35 cellular contexts compared by ENCODE assay signal in the genomic region with DNA sequence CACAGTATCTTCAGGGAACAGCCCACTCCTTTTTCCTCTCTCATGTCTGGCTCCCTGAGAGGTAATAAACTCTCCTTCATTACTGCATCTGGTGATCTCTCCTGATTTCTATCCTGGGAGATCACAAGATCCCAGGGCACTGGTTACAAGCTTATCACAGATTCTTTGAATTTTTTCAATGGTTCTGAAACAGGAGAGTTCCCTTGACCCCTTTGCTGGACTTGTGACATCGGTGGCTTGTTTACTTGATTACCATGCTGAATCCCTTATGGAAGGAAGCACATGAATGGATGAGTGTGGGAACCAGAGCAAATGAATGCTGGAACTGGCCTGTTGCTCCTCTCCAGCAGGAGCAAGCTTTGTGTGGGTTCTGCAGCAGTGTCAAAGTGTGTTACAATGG.
"Had no signal": no experiment of that assay in that cellular context is flagged by ENCODE, and none has a peak within 500 bp of the region (broad histone marks: within the 10 kb centered on the region; RNA-seq: fewer than 3 reads in every experiment).

No MANE protein-coding gene starts in this region.

- DNase-seq: activated CD4-positive, alpha-beta memory T cell treated with anti-CD3 and anti-CD28 coated beads for 36 hours; activated CD4-positive, alpha-beta T cell treated with anti-CD3 and anti-CD28 coated beads for 1 hour; activated CD4-positive, alpha-beta T cell treated with anti-CD3 and anti-CD28 coated beads for 36 hours; activated CD4-positive, alpha-beta T cell treated with anti-CD3 and anti-CD28 coated beads for 48 hours; activated CD4-positive, alpha-beta T cell treated with anti-CD3 and anti-CD28 coated beads, Interleukin-2, amount 10 ng/mL, durations not matched to agents 7 days and 5 days; activated CD4-positive, CD25-positive, alpha-beta regulatory T cell; activated CD8-positive, alpha-beta memory T cell treated with anti-CD3 and anti-CD28 coated beads, Interleukin-2, amount 50 U/mL, for 48 hours; activated CD8-positive, alpha-beta T cell treated with anti-CD3 and anti-CD28 coated beads for 36 hours; activated effector memory CD4-positive, alpha-beta T cell treated with Interleukin-2 at 50 U/mL for 16 hours; activated gamma-delta T cell; activated naive CD4-positive, alpha-beta T cell treated with anti-CD3 and anti-CD28 coated beads, Interleukin-2, amount 10 ng/mL, durations not matched to agents 7 days and 5 days; activated naive CD4-positive, alpha-beta T cell treated with Interleukin-2 at 50 U/mL for 16 hours; activated naive CD8-positive, alpha-beta T cell treated with anti-CD3 and anti-CD28 coated beads, Interleukin-2, amount 10 ng/mL, durations not matched to agents 7 days and 5 days; activated naive CD8-positive, alpha-beta T cell treated with anti-CD3 and anti-CD28 coated beads, Interleukin-2, amount 50 U/mL, for 24 hours; activated T-cell treated with anti-CD3 and anti-CD28 coated beads, Interleukin-2, amount 50 U/mL, for 24 hours; activated T-cell treated with anti-CD3 and anti-CD28 coated beads, Interleukin-2, amount 50 U/mL, for 48 hours; amygdala; anterior cingulate cortex; caudate nucleus; cerebellar nuclear complex; T-helper 1 cell; T-helper 2 cell; T-helper 9 cell; WERI-Rb-1 had no signal

- H3K27ac ChIP-seq: ascending aorta, cardiac muscle cell, WERI-Rb-1 had no signal

- H3K4me1 Mint-ChIP-seq: activated CD4-positive, alpha-beta T cell treated with anti-CD3 and anti-CD28 coated beads for 36 hours; activated CD4-positive, alpha-beta T cell treated with anti-CD3 and anti-CD28 coated beads, Interleukin-2, amount 10 ng/mL, durations not matched to agents 7 days and 5 days; activated naive CD4-positive, alpha-beta T cell treated with anti-CD3 and anti-CD28 coated beads, Interleukin-2, amount 10 ng/mL, durations not matched to agents 7 days and 5 days; activated naive CD4-positive, alpha-beta T cell treated with anti-CD3 and anti-CD28 coated beads, Interleukin-2, amount 50 U/mL, for 24 hours; activated naive CD8-positive, alpha-beta T cell treated with anti-CD3 and anti-CD28 coated beads, Interleukin-2, amount 10 ng/mL, durations not matched to agents 7 days and 5 days; activated naive CD8-positive, alpha-beta T cell treated with anti-CD3 and anti-CD28 coated beads, Interleukin-2, amount 50 U/mL, for 24 hours; central memory CD8-positive, alpha-beta T cell had no signal

- H3K27me3 ChIP-seq: ascending aorta, cardiac muscle cell had no signal

- H3K27me3 Mint-ChIP-seq: activated CD4-positive, alpha-beta T cell treated with anti-CD3 and anti-CD28 coated beads for 36 hours; activated CD4-positive, alpha-beta T cell treated with anti-CD3 and anti-CD28 coated beads, Interleukin-2, amount 10 ng/mL, durations not matched to agents 7 days and 5 days; activated CD8-positive, alpha-beta T cell treated with anti-CD3 and anti-CD28 coated beads for 36 hours; activated naive CD4-positive, alpha-beta T cell treated with anti-CD3 and anti-CD28 coated beads, Interleukin-2, amount 10 ng/mL, durations not matched to agents 7 days and 5 days; activated naive CD4-positive, alpha-beta T cell treated with anti-CD3 and anti-CD28 coated beads, Interleukin-2, amount 50 U/mL, for 24 hours; activated naive CD8-positive, alpha-beta T cell treated with anti-CD3 and anti-CD28 coated beads, Interleukin-2, amount 50 U/mL, for 24 hours; brain had no signal

- H3K4me3 Mint-ChIP-seq: activated CD4-positive, alpha-beta memory T cell treated with anti-CD3 and anti-CD28 coated beads for 36 hours; activated CD4-positive, alpha-beta T cell treated with anti-CD3 and anti-CD28 coated beads for 36 hours; activated CD4-positive, alpha-beta T cell treated with anti-CD3 and anti-CD28 coated beads, Interleukin-2, amount 10 ng/mL, durations not matched to agents 7 days and 5 days; activated CD8-positive, alpha-beta T cell treated with anti-CD3 and anti-CD28 coated beads for 36 hours; activated naive CD4-positive, alpha-beta T cell treated with anti-CD3 and anti-CD28 coated beads, Interleukin-2, amount 10 ng/mL, durations not matched to agents 7 days and 5 days; activated naive CD4-positive, alpha-beta T cell treated with anti-CD3 and anti-CD28 coated beads, Interleukin-2, amount 50 U/mL, for 24 hours; activated naive CD8-positive, alpha-beta T cell; activated naive CD8-positive, alpha-beta T cell treated with anti-CD3 and anti-CD28 coated beads, Interleukin-2, amount 10 ng/mL, durations not matched to agents 7 days and 5 days; activated naive CD8-positive, alpha-beta T cell treated with anti-CD3 and anti-CD28 coated beads, Interleukin-2, amount 50 U/mL, for 24 hours; activated T-cell treated with anti-CD3 and anti-CD28 coated beads, Interleukin-2, amount 50 U/mL, for 24 hours; brain; central memory CD8-positive, alpha-beta T cell; T-helper 1 cell treated with Interleukin-12 subunit alpha and Interleukin-12 subunit beta and Interleukin-4 antibody, amounts not matched to agents 30 μg/mL and 1 μg/mL, for 36 hours; T-helper 2 cell treated with Interferon-gamma antibody and Interleukin-4, amounts not matched to agents 5 μg/mL and 100 μg/mL, for 36 hours; WTC11 had no signal

- H3K9me3 Mint-ChIP-seq: activated CD4-positive, alpha-beta memory T cell treated with anti-CD3 and anti-CD28 coated beads for 36 hours; activated CD4-positive, alpha-beta T cell treated with anti-CD3 and anti-CD28 coated beads, Interleukin-2, amount 10 ng/mL, durations not matched to agents 7 days and 5 days; activated CD8-positive, alpha-beta T cell treated with anti-CD3 and anti-CD28 coated beads for 36 hours; activated naive CD4-positive, alpha-beta T cell treated with anti-CD3 and anti-CD28 coated beads, Interleukin-2, amount 10 ng/mL, durations not matched to agents 7 days and 5 days; activated naive CD4-positive, alpha-beta T cell treated with anti-CD3 and anti-CD28 coated beads, Interleukin-2, amount 50 U/mL, for 24 hours; activated naive CD8-positive, alpha-beta T cell treated with anti-CD3 and anti-CD28 coated beads, Interleukin-2, amount 10 ng/mL, durations not matched to agents 7 days and 5 days; activated naive CD8-positive, alpha-beta T cell treated with anti-CD3 and anti-CD28 coated beads, Interleukin-2, amount 50 U/mL, for 24 hours; activated T-cell treated with anti-CD3 and anti-CD28 coated beads, Interleukin-2, amount 50 U/mL, for 24 hours; activated T-helper 2 cell treated with anti-CD3 and anti-CD28 coated beads, Interferon-gamma antibody, Interleukin-2, Interleukin-4, amounts not matched to agents 10 μg/mL and 5 μg/mL and 100 μg/mL, durations not matched to agents 14 hours and 24 hours and 36 hours; brain; central memory CD8-positive, alpha-beta T cell; T-helper 1 cell treated with Interleukin-12 subunit alpha and Interleukin-12 subunit beta and Interleukin-4 antibody, amounts not matched to agents 30 μg/mL and 1 μg/mL, for 36 hours; T-helper 2 cell treated with Interferon-gamma antibody and Interleukin-4, amounts not matched to agents 5 μg/mL and 100 μg/mL, for 36 hours; WTC11 had no signal

- H3K36me3 ChIP-seq: ascending aorta, cardiac muscle cell, WERI-Rb-1 had no signal

- H3K27ac Mint-ChIP-seq: activated CD4-positive, alpha-beta memory T cell treated with anti-CD3 and anti-CD28 coated beads for 36 hours; activated CD4-positive, alpha-beta T cell treated with anti-CD3 and anti-CD28 coated beads for 36 hours; activated CD4-positive, alpha-beta T cell treated with anti-CD3 and anti-CD28 coated beads, Interleukin-2, amount 10 ng/mL, durations not matched to agents 7 days and 5 days; activated CD8-positive, alpha-beta T cell treated with anti-CD3 and anti-CD28 coated beads for 36 hours; activated naive CD4-positive, alpha-beta T cell treated with anti-CD3 and anti-CD28 coated beads, Interleukin-2, amount 10 ng/mL, durations not matched to agents 7 days and 5 days; activated naive CD4-positive, alpha-beta T cell treated with anti-CD3 and anti-CD28 coated beads, Interleukin-2, amount 50 U/mL, for 24 hours; activated naive CD8-positive, alpha-beta T cell; activated naive CD8-positive, alpha-beta T cell treated with anti-CD3 and anti-CD28 coated beads, Interleukin-2, amount 10 ng/mL, durations not matched to agents 7 days and 5 days; activated naive CD8-positive, alpha-beta T cell treated with anti-CD3 and anti-CD28 coated beads, Interleukin-2, amount 50 U/mL, for 24 hours; activated T-cell treated with anti-CD3 and anti-CD28 coated beads, Interleukin-2, amount 50 U/mL, for 24 hours; activated T-helper 2 cell treated with anti-CD3 and anti-CD28 coated beads, Interferon-gamma antibody, Interleukin-2, Interleukin-4, amounts not matched to agents 10 μg/mL and 5 μg/mL and 100 μg/mL, durations not matched to agents 14 hours and 24 hours and 36 hours; brain; T-helper 1 cell treated with Interleukin-12 subunit alpha and Interleukin-12 subunit beta and Interleukin-4 antibody, amounts not matched to agents 30 μg/mL and 1 μg/mL, for 36 hours; T-helper 2 cell treated with Interferon-gamma antibody and Interleukin-4, amounts not matched to agents 5 μg/mL and 100 μg/mL, for 36 hours; WTC11 had no signal

- H3K36me3 Mint-ChIP-seq: activated CD4-positive, alpha-beta memory T cell treated with anti-CD3 and anti-CD28 coated beads for 36 hours; activated naive CD4-positive, alpha-beta T cell treated with anti-CD3 and anti-CD28 coated beads, Interleukin-2, amount 10 ng/mL, durations not matched to agents 7 days and 5 days; activated naive CD4-positive, alpha-beta T cell treated with anti-CD3 and anti-CD28 coated beads, Interleukin-2, amount 50 U/mL, for 24 hours; activated naive CD8-positive, alpha-beta T cell; activated naive CD8-positive, alpha-beta T cell treated with anti-CD3 and anti-CD28 coated beads, Interleukin-2, amount 10 ng/mL, durations not matched to agents 7 days and 5 days; brain; WTC11 had no signal

- ATAC-seq: activated CD4-positive, alpha-beta T cell treated with anti-CD3 and anti-CD28 coated beads for 36 hours; activated CD4-positive, CD25-positive, alpha-beta regulatory T cell treated with anti-CD3 and anti-CD28 coated beads, Interleukin-2, amount 50 U/mL, for 24 hours; activated CD8-positive, alpha-beta T cell treated with anti-CD3 and anti-CD28 coated beads for 36 hours; activated naive CD8-positive, alpha-beta T cell treated with anti-CD3 and anti-CD28 coated beads, Interleukin-2, amount 50 U/mL, for 24 hours; WTC11 had no signal

- H3K9me3 ChIP-seq: ascending aorta had no signal

- H3K4me3 ChIP-seq: ascending aorta, cardiac muscle cell had no signal

- H3K4me1 ChIP-seq: ascending aorta had no signal
